In the genomic region with DNA sequence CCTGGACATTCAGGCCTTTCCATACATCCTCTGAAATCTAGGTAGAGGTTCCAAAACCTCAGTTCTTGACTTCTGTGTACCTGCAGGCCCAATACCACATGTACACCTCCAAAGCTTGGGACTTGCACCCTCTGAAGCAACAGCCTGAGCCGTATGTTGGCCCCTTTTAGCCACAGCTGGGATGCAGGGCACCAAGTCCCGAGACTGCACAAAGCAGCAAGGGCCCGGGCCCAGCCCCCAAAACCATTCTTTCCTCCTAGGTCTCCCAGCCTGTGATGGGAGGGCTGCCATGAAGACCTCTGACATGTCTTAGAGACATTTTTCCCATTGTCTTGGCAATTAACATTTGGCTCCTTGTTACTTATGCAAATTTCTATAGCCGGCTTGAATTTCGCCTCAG, we compare ENCODE assay signal across 26 cellular contexts.
"Had no signal": no experiment of that assay in that cellular context is flagged by ENCODE, and none has a peak within 500 bp of the region (broad histone marks: within the 10 kb centered on the region; RNA-seq: fewer than 3 reads in every experiment).

No MANE protein-coding gene starts in this region.

- H3K4me3 ChIP-seq: left ventricle myocardium inferior, lung, neural progenitor cell, ovary, right atrium auricular region, right lobe of liver, spleen, suprapubic skin, thoracic aorta, tibial artery, upper lobe of right lung had no signal

- H3K27ac ChIP-seq: left ventricle myocardium inferior, neural progenitor cell, neutrophil, ovary, right atrium auricular region, right lobe of liver, spleen, suprapubic skin, thoracic aorta, tibial artery, upper lobe of right lung had no signal

- DNase-seq: hippocampal formation; kidney; left colon; left ventricle myocardium inferior; mesendoderm; naive B cell; natural killer cell; nephron progenitor cell; occipital lobe; ovary; right lobe of liver; small intestine; spleen; stimulated activated CD4-positive, alpha-beta T cell treated with anti-CD3 and anti-CD28 coated beads, Interleukin-4, amount 100 ng/mL, for 24 hours; stimulated activated naive CD4-positive, alpha-beta T cell; trophoblast cell; upper lobe of right lung had no signal

- ATAC-seq: left colon; natural killer cell; right lobe of liver; stimulated activated effector memory CD8-positive, alpha-beta T cell treated with anti-CD3 and anti-CD28 coated beads, Interleukin-12 subunit alpha, Interleukin-12 subunit beta, amount 100 ng/mL, for 72 hours; upper lobe of right lung had no signal

- FAIRE-seq: kidney, small intestine, urothelium cell line had no signal
